25 cellular contexts compared by ENCODE assay signal in genomic region chr12:103808239-103808880, GRCh38.
"Had no signal": no experiment of that assay in that cellular context is flagged by ENCODE, and none has a peak within 500 bp of the region (broad histone marks: within the 10 kb centered on the region; RNA-seq: fewer than 3 reads in every experiment).

No MANE protein-coding gene starts in this region.

- FAIRE-seq: TTC549 had no signal

- H3K4me2 ChIP-seq: KMS-11 had no signal

- H3K27ac ChIP-seq: KMS-11, SK-N-MC had no signal

- ATAC-seq: activated CD8-positive, alpha-beta memory T cell treated with anti-CD3 and anti-CD28 coated beads, Interleukin-2, amount 10 ng/mL, durations not matched to agents 7 days and 5 days; activated T-cell treated with anti-CD3 and anti-CD28 coated beads, Interleukin-2, amount 50 U/mL, for 4 hours; Panc1; Right ventricle myocardium inferior had no signal

- H3K4me3 ChIP-seq: SK-N-MC had no signal

- H3K9ac ChIP-seq: KMS-11 had no signal

- DNase-seq: activated B cell treated with CpG ODN at 0.5 μM for 24 hours; activated CD4-positive, alpha-beta T cell treated with anti-CD3 and anti-CD28 coated beads for 1 hour; activated CD4-positive, alpha-beta T cell treated with anti-CD3 and anti-CD28 coated beads, Interleukin-2, amount 10 ng/mL, durations not matched to agents 24 days and 14 days; activated CD4-positive, alpha-beta T cell treated with anti-CD3 and anti-CD28 coated beads, Interleukin-2, amount 50 U/mL, for 48 hours; activated CD8-positive, alpha-beta memory T cell treated with anti-CD3 and anti-CD28 coated beads, Interleukin-2, amount 10 ng/mL, durations not matched to agents 7 days and 5 days; activated effector memory CD4-positive, alpha-beta T cell treated with anti-CD3 and anti-CD28 coated beads, Interleukin-2, amount 50 U/mL, for 16 hours; activated naive CD4-positive, alpha-beta T cell treated with Interleukin-2 at 50 U/mL for 16 hours; activated T-cell treated with anti-CD3 and anti-CD28 coated beads, Interleukin-2, amount 50 U/mL, for 4 hours; amygdala; NCI-H1105; NCI-H1436; NCI-H1694 treated with DMSO at 0.1 percent for 48 hours; NCI-H2029 treated with DMSO at 0.1 percent for 48 hours; NCI-H345; NCI-H510A; NCI-H69; NK-92 treated with Interleukin-12 subunit alpha and Interleukin-12 subunit beta, amount 100 ng/mL, for 24 hours; RPMI8226; T-helper 2 cell; T1000 had no signal
